In the genomic region with DNA sequence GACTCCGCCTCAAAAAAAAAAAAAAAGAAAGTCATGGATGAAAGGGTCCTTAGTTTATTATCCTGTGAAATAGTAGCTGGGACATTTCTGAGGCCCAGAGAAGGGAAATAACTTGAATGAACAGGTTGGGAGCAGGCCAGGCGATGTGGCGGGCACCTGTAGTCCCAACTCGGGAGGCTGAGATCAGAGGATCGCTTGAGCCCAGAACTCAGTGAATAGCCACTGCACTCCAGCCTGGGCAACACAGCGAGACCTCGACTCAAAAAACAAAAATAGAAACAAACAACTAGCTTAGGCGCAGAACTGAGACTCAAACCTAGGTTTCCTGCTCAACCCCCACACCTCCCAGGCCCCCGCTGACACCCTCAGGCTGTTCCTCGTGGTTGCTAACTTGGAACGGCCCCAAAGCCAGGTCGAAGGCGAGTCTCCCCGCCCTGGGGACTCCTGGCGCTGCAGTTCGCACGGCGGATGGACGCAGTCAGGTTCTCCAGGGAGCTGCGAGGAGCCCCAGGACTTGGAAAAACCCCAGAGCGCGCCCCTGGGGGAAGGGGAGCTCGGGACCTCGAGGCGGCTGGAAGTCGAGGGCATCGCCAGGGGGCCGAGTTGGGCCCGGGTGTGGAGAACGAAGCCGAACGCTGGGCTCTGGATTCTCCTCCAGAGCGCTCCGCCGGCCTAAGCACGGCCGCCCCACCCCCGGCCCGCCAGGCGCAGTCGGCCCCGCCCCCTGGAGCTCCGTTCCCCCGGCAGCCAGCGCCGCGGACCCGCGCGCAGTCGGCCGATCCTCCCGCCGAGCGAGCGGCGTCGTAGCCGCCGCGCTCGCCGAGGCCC, we compare ENCODE assay signal across 1 cellular context.
TF ChIP-seq lines count a peak whose summit lies in the region.

A gene with protein sequence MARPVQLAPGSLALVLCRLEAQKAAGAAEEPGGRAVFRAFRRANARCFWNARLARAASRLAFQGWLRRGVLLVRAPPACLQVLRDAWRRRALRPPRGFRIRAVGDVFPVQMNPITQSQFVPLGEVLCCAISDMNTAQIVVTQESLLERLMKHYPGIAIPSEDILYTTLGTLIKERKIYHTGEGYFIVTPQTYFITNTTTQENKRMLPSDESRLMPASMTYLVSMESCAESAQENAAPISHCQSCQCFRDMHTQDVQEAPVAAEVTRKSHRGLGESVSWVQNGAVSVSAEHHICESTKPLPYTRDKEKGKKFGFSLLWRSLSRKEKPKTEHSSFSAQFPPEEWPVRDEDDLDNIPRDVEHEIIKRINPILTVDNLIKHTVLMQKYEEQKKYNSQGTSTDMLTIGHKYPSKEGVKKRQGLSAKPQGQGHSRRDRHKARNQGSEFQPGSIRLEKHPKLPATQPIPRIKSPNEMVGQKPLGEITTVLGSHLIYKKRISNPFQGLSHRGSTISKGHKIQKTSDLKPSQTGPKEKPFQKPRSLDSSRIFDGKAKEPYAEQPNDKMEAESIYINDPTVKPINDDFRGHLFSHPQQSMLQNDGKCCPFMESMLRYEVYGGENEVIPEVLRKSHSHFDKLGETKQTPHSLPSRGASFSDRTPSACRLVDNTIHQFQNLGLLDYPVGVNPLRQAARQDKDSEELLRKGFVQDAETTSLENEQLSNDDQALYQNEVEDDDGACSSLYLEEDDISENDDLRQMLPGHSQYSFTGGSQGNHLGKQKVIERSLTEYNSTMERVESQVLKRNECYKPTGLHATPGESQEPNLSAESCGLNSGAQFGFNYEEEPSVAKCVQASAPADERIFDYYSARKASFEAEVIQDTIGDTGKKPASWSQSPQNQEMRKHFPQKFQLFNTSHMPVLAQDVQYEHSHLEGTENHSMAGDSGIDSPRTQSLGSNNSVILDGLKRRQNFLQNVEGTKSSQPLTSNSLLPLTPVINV (plus strand): TSS at position 768 of the 828 bp plus-strand sequence. CDS start 93 bp downstream, outside the sequence.

TF ChIP-seq in neural cell, 6 proteins besides CTCF, POLR2A, EP300 and RAD21 (continued from another document):
- TF ChIP-seq SMC3 (conservative IDR thresholded peaks at IDR 0.05; ENCODE audit: poor library complexity), result no peak
